27 cellular contexts compared by ENCODE assay signal in genomic region chr2:241842067-241842415, GRCh38. TPM values are rescaled to one million over a fixed set of nuclear protein-coding genes. Genes with fewer than 3 reads are reported as not detected.
DNase-seq lines count a peak whose midpoint lies in the region; ATAC-seq and TF ChIP-seq lines count a peak whose summit lies in the region.
"Had no signal": no experiment of that assay in that cellular context is flagged by ENCODE, and none has a peak within 500 bp of the region (broad histone marks: within the 10 kb centered on the region; RNA-seq: fewer than 3 reads in every experiment).

No MANE protein-coding gene starts in this region.

- H3K9me3 Mint-ChIP-seq in natural killer cell treated with Interleukin-12 subunit alpha and Interleukin-12 subunit beta and Interleukin-15 and Interleukin-18, amount 100 ng/mL, for 72 hours, result no peaks in the 10 kb centered on the region
- H3K9me3 Mint-ChIP-seq in natural killer cell (no peaks in the 10 kb centered on the region), memory B cell (peaks cover 3% of the 10 kb centered on the region), type B pancreatic cell (no peaks in the 10 kb centered on the region)
- peaks cover 8% of the 10 kb centered on the region for H3K9me3 Mint-ChIP-seq in activated T-helper 1 cell treated with anti-CD3 and anti-CD28 coated beads, Interleukin-12 subunit alpha, Interleukin-12 subunit beta, Interleukin-2, Interleukin-4 antibody, amounts not matched to agents 30 ng/mL and 10 ng/mL and 1 ng/mL, durations not matched to agents 14 hours and 24 hours and 36 hours
- H3K9me3 Mint-ChIP-seq: activated T-cell treated with anti-CD3 and anti-CD28 coated beads, Interleukin-2, amount 50 U/mL, for 72 hours had no signal

- no peak for ATAC-seq in natural killer cell treated with Interleukin-12 subunit alpha and Interleukin-12 subunit beta and Interleukin-15 and Interleukin-18, amount 100 ng/mL, for 72 hours
- ATAC-seq in natural killer cell (no peak), memory B cell (ENCODE audit: low read depth) (no peak), GM18909 (IDR thresholded peaks at IDR 0.05; ENCODE audit: poor library complexity, unreplicated experiment) (no peak)

- H3K27ac ChIP-seq in hepatocyte, result no peak overlapping the region
- H3K27ac ChIP-seq: brain microvascular endothelial cell, PC-9 had no signal

- no peaks in the 10 kb centered on the region for H3K9me3 ChIP-seq in hepatocyte (ENCODE audit: low read depth)
- H3K9me3 ChIP-seq: BE2C, Caco-2, psoas muscle, upper lobe of left lung had no signal

- H2AFZ ChIP-seq in hepatocyte, result no peak overlapping the region
- H2AFZ ChIP-seq: PC-9 had no signal

- H3K4me3 ChIP-seq in hepatocyte, result no peak overlapping the region
- H3K4me3 ChIP-seq: PC-9 had no signal

- peaks cover 5% of the 10 kb centered on the region for H3K36me3 Mint-ChIP-seq in natural killer cell treated with Interleukin-12 subunit alpha and Interleukin-12 subunit beta and Interleukin-15 and Interleukin-18, amount 100 ng/mL, for 72 hours
- H3K36me3 Mint-ChIP-seq in natural killer cell (no peaks in the 10 kb centered on the region), memory B cell (no peaks in the 10 kb centered on the region), type B pancreatic cell (no peaks in the 10 kb centered on the region)
- peaks cover 7% of the 10 kb centered on the region for H3K36me3 Mint-ChIP-seq in activated T-helper 1 cell treated with anti-CD3 and anti-CD28 coated beads, Interleukin-12 subunit alpha, Interleukin-12 subunit beta, Interleukin-2, Interleukin-4 antibody, amounts not matched to agents 30 ng/mL and 10 ng/mL and 1 ng/mL, durations not matched to agents 14 hours and 24 hours and 36 hours (ENCODE audit: low read depth)

- no peak for TF ChIP-seq CTCF in natural killer cell (IDR thresholded peaks at IDR 0.05)
- TF ChIP-seq CTCF in hepatocyte (IDR thresholded peaks at IDR 0.05; ENCODE audit: poor library complexity), result no peak
- TF ChIP-seq CTCF in type B pancreatic cell (conservative IDR thresholded peaks at IDR 0.05), result no peak

- no peak overlapping the region for H3K4me3 Mint-ChIP-seq in natural killer cell treated with Interleukin-12 subunit alpha and Interleukin-12 subunit beta and Interleukin-15 and Interleukin-18, amount 100 ng/mL, for 72 hours
- H3K4me3 Mint-ChIP-seq in natural killer cell (no peak overlapping the region), memory B cell (no peak overlapping the region), type B pancreatic cell (no peak overlapping the region)
- H3K4me3 Mint-ChIP-seq in activated T-helper 1 cell treated with anti-CD3 and anti-CD28 coated beads, Interleukin-12 subunit alpha, Interleukin-12 subunit beta, Interleukin-2, Interleukin-4 antibody, amounts not matched to agents 30 ng/mL and 10 ng/mL and 1 ng/mL, durations not matched to agents 14 hours and 24 hours and 36 hours, result no peak overlapping the region

- DNase-seq in natural killer cell treated with Interleukin-12 subunit alpha and Interleukin-12 subunit beta and Interleukin-15 and Interleukin-18, amount 100 ng/mL, for 72 hours (ENCODE audit: low spot score), result peak; percentile 37
- no peak for DNase-seq in natural killer cell
- DNase-seq in activated T-helper 1 cell treated with anti-CD3 and anti-CD28 coated beads, Interleukin-12 subunit alpha, Interleukin-12 subunit beta, Interleukin-2, Interleukin-4 antibody, amounts not matched to agents 30 ng/mL and 10 ng/mL and 1 ng/mL, durations not matched to agents 14 hours and 24 hours and 36 hours (ENCODE audit: low spot score), result no peak
- DNase-seq in memory B cell (ENCODE audit: low spot score in 2 of 2), result no peak
- DNase-seq in ureter (ENCODE audit: low spot score), result peak; percentile 35
- DNase-seq in hepatocyte (ENCODE audit: low spot score), result no peak
- no peak for DNase-seq in type B pancreatic cell (ENCODE audit: extremely low spot score, unreplicated experiment)
- DNase-seq: ACHN, BE2C, brain microvascular endothelial cell, Caco-2, glutamatergic neuron, mammary epithelial cell, NCI-H1105, NCI-H1930, NCI-H526 treated with DMSO at 0.1 percent for 48 hours, PC-9, Right ventricle myocardium superior, T1000 had no signal

- no peaks in the 10 kb centered on the region for H3K79me2 ChIP-seq in hepatocyte

- peak overlapping the region in 1 of 2 donors; percentile 86 for H3K27ac Mint-ChIP-seq in natural killer cell treated with Interleukin-12 subunit alpha and Interleukin-12 subunit beta and Interleukin-15 and Interleukin-18, amount 100 ng/mL, for 72 hours
- H3K27ac Mint-ChIP-seq in natural killer cell (peak overlapping the region in 1 of 2 donors; percentile 92), memory B cell (peak overlapping the region; percentile 77), type B pancreatic cell (no peak overlapping the region)
- H3K27ac Mint-ChIP-seq in activated T-helper 1 cell treated with anti-CD3 and anti-CD28 coated beads, Interleukin-12 subunit alpha, Interleukin-12 subunit beta, Interleukin-2, Interleukin-4 antibody, amounts not matched to agents 30 ng/mL and 10 ng/mL and 1 ng/mL, durations not matched to agents 14 hours and 24 hours and 36 hours, result peak overlapping the region; percentile 87

- WGBS in hepatocyte (ENCODE audit: low lambda C conversion rate, missing lambda C conversion rate), result 84% methylated on average over 11 of the region's 11 CpGs

- H3K27me3 Mint-ChIP-seq in natural killer cell treated with Interleukin-12 subunit alpha and Interleukin-12 subunit beta and Interleukin-15 and Interleukin-18, amount 100 ng/mL, for 72 hours, result peaks cover 29 to 30% of the 10 kb centered on the region in 2 donors
- H3K27me3 Mint-ChIP-seq in natural killer cell (ENCODE audit: low read depth in 2 of 2) (peaks cover 26 to 28% of the 10 kb centered on the region in 2 donors), memory B cell (no peaks in the 10 kb centered on the region), type B pancreatic cell (peaks cover 31% of the 10 kb centered on the region)
- peaks cover 12% of the 10 kb centered on the region for H3K27me3 Mint-ChIP-seq in activated T-helper 1 cell treated with anti-CD3 and anti-CD28 coated beads, Interleukin-12 subunit alpha, Interleukin-12 subunit beta, Interleukin-2, Interleukin-4 antibody, amounts not matched to agents 30 ng/mL and 10 ng/mL and 1 ng/mL, durations not matched to agents 14 hours and 24 hours and 36 hours (ENCODE audit: insufficient read depth)

- intact Hi-C loops in natural killer cell (cut with micrococcal nuclease), result loop anchor here (2.0 kb wide), 1 partner anchor 79 kb away; no protein-coding TSS in a partner anchor
- intact Hi-C loops in activated T-helper 1 cell treated with anti-CD3 and anti-CD28 coated beads, Interleukin-12 subunit alpha, Interleukin-12 subunit beta, Interleukin-2, Interleukin-4 antibody, amounts not matched to agents 30 ng/mL and 10 ng/mL and 1 ng/mL, durations not matched to agents 14 hours and 24 hours and 36 hours (cut with micrococcal nuclease), result loop anchor here (5.0 kb wide), 2 partner anchors 35 to 80 kb away; no protein-coding TSS in a partner anchor

- H3K4me1 Mint-ChIP-seq in natural killer cell treated with Interleukin-12 subunit alpha and Interleukin-12 subunit beta and Interleukin-15 and Interleukin-18, amount 100 ng/mL, for 72 hours (ENCODE audit: low read depth in 2 of 2), result peaks cover 39 to 45% of the 10 kb centered on the region in 2 donors
- H3K4me1 Mint-ChIP-seq in natural killer cell (peaks cover 46 to 47% of the 10 kb centered on the region in 2 donors), memory B cell (peaks cover 20% of the 10 kb centered on the region), type B pancreatic cell (ENCODE audit: unreplicated experiment) (peaks cover 13% of the 10 kb centered on the region)
- peaks cover 32% of the 10 kb centered on the region for H3K4me1 Mint-ChIP-seq in activated T-helper 1 cell treated with anti-CD3 and anti-CD28 coated beads, Interleukin-12 subunit alpha, Interleukin-12 subunit beta, Interleukin-2, Interleukin-4 antibody, amounts not matched to agents 30 ng/mL and 10 ng/mL and 1 ng/mL, durations not matched to agents 14 hours and 24 hours and 36 hours (ENCODE audit: low read depth)

- H3K9me2 ChIP-seq in hepatocyte (replicated peaks; ENCODE audit: insufficient read depth), result no peaks in the 10 kb centered on the region

- no peak overlapping the region for H3K4me2 ChIP-seq in hepatocyte
- H3K4me2 ChIP-seq: PC-9 had no signal

- H3K4me1 ChIP-seq in hepatocyte (ENCODE audit: insufficient read depth), result no peaks in the 10 kb centered on the region
- H3K4me1 ChIP-seq: BE2C, psoas muscle had no signal

- peaks cover 11% of the 10 kb centered on the region for H3K27me3 ChIP-seq in hepatocyte
- H3K27me3 ChIP-seq: BE2C had no signal

- H3K36me3 ChIP-seq in hepatocyte (replicated peaks; ENCODE audit: insufficient read depth, low read depth), result no peaks in the 10 kb centered on the region
- H3K36me3 ChIP-seq: BE2C, brain microvascular endothelial cell, upper lobe of left lung had no signal

- H4K20me1 ChIP-seq in hepatocyte (ENCODE audit: insufficient read depth, poor library complexity, severe bottlenecking), result no peaks in the 10 kb centered on the region

RNA-seq across cellular contexts. Expression of gene PDCD1, which starts 16.7 kb away (rescaled TPM):
- total RNA-seq in natural killer cell treated with Interleukin-12 subunit alpha and Interleukin-12 subunit beta and Interleukin-15 and Interleukin-18, amount 100 ng/mL, for 72 hours, result under 1 TPM; 0.78 to 0.89 TPM
- total RNA-seq in natural killer cell (under 1 TPM in 1 of 3 donors, not detected in 2; 0.45 TPM), ureter (0.57 TPM), hepatocyte (not detected in 2 replicates), type B pancreatic cell (ENCODE audit: low replicate concordance) (not detected in 2 replicates)
- total RNA-seq in activated T-helper 1 cell treated with anti-CD3 and anti-CD28 coated beads, Interleukin-12 subunit alpha, Interleukin-12 subunit beta, Interleukin-2, Interleukin-4 antibody, amounts not matched to agents 30 ng/mL and 10 ng/mL and 1 ng/mL, durations not matched to agents 14 hours and 24 hours and 36 hours, result 67.8 and 69.1 TPM in 2 replicates
- polyA plus RNA-seq in hepatocyte, result 0.44 and 0.84 TPM in 2 replicates
- total RNA-seq: Caco-2, LHCN-M2, mammary epithelial cell, PC-9, skeletal muscle tissue had no signal
- polyA plus RNA-seq: mammary epithelial cell had no signal

RNA-seq across cellular contexts. Expression of gene RTP5, which starts 27.5 kb away (rescaled TPM):
- total RNA-seq in natural killer cell treated with Interleukin-12 subunit alpha and Interleukin-12 subunit beta and Interleukin-15 and Interleukin-18, amount 100 ng/mL, for 72 hours, result not detected
- 1 to 10 TPM in 1 of 3 donors, under 1 TPM in 2; 0.47 to 1.7 (median 0.68) TPM for total RNA-seq in natural killer cell
- total RNA-seq in activated T-helper 1 cell treated with anti-CD3 and anti-CD28 coated beads, Interleukin-12 subunit alpha, Interleukin-12 subunit beta, Interleukin-2, Interleukin-4 antibody, amounts not matched to agents 30 ng/mL and 10 ng/mL and 1 ng/mL, durations not matched to agents 14 hours and 24 hours and 36 hours, result not detected in 2 replicates
- 0.21 TPM for total RNA-seq in ureter
- total RNA-seq in hepatocyte, result not detected in 2 replicates
- not detected in 2 replicates for polyA plus RNA-seq in hepatocyte
- total RNA-seq in type B pancreatic cell (ENCODE audit: low replicate concordance), result not detected in 2 replicates
- total RNA-seq: activated CD4-positive, alpha-beta T cell treated with anti-CD3 and anti-CD28 coated beads, Interleukin-2, amount 10 ng/mL, durations not matched to agents 24 days and 14 days; Caco-2; epithelial cell of proximal tubule; LHCN-M2; mammary epithelial cell; PC-9; psoas muscle; Right ventricle myocardium superior; skeletal muscle tissue had no signal
- polyA plus RNA-seq: mammary epithelial cell had no signal

RNA-seq across cellular contexts. Expression of gene NEU4, which starts 33.0 kb away (rescaled TPM):
- total RNA-seq in natural killer cell treated with Interleukin-12 subunit alpha and Interleukin-12 subunit beta and Interleukin-15 and Interleukin-18, amount 100 ng/mL, for 72 hours, result 1 to 10 TPM in 1 of 2 donors, under 1 TPM in 1; 0.86 to 3.8 TPM
- total RNA-seq in natural killer cell (1 to 10 TPM in 2 of 3 donors, under 1 TPM in 1; 0.39 to 6.6 (median 2.2) TPM), ureter (0.49 TPM), hepatocyte (6.8 and 9.3 TPM in 2 replicates), type B pancreatic cell (ENCODE audit: low replicate concordance) (0.19 and 0.51 TPM in 2 replicates)
- 0.61 and 0.80 TPM in 2 replicates for total RNA-seq in activated T-helper 1 cell treated with anti-CD3 and anti-CD28 coated beads, Interleukin-12 subunit alpha, Interleukin-12 subunit beta, Interleukin-2, Interleukin-4 antibody, amounts not matched to agents 30 ng/mL and 10 ng/mL and 1 ng/mL, durations not matched to agents 14 hours and 24 hours and 36 hours
- polyA plus RNA-seq in hepatocyte, result 8.7 and 10.2 TPM in 2 replicates
- total RNA-seq: epithelial cell of proximal tubule, LHCN-M2, mammary epithelial cell, Right ventricle myocardium superior had no signal
- polyA plus RNA-seq: mammary epithelial cell had no signal

Comparison
In these comparisons a context has a peak if more than half of its experiments do, and no peak if none do; other contexts are left out.
1. DNase-seq: peak in natural killer cell treated with Interleukin-12 subunit alpha and Interleukin-12 subunit beta and Interleukin-15 and Interleukin-18, amount 100 ng/mL, for 72 hours (single experiment) and ureter (single experiment); none in natural killer cell (single experiment), activated T-helper 1 cell treated with anti-CD3 and anti-CD28 coated beads, Interleukin-12 subunit alpha, Interleukin-12 subunit beta, Interleukin-2, Interleukin-4 antibody, amounts not matched to agents 30 ng/mL and 10 ng/mL and 1 ng/mL, durations not matched to agents 14 hours and 24 hours and 36 hours (single experiment), memory B cell (0 of 2), hepatocyte (single experiment) and type B pancreatic cell (single experiment).
2. RNA of gene PDCD1, which starts 16.7 kb away (total RNA-seq): 67.8 to 69.1 TPM in activated T-helper 1 cell treated with anti-CD3 and anti-CD28 coated beads, Interleukin-12 subunit alpha, Interleukin-12 subunit beta, Interleukin-2, Interleukin-4 antibody, amounts not matched to agents 30 ng/mL and 10 ng/mL and 1 ng/mL, durations not matched to agents 14 hours and 24 hours and 36 hours; 0.78 to 0.89 TPM in natural killer cell treated with Interleukin-12 subunit alpha and Interleukin-12 subunit beta and Interleukin-15 and Interleukin-18, amount 100 ng/mL, for 72 hours, 0.57 TPM in ureter (single experiment), 0.45 TPM in natural killer cell, not detected in hepatocyte and not detected in type B pancreatic cell; every median in the first group is over 10 times any median in the second.